17 cellular contexts compared by ENCODE assay signal in the genomic region with DNA sequence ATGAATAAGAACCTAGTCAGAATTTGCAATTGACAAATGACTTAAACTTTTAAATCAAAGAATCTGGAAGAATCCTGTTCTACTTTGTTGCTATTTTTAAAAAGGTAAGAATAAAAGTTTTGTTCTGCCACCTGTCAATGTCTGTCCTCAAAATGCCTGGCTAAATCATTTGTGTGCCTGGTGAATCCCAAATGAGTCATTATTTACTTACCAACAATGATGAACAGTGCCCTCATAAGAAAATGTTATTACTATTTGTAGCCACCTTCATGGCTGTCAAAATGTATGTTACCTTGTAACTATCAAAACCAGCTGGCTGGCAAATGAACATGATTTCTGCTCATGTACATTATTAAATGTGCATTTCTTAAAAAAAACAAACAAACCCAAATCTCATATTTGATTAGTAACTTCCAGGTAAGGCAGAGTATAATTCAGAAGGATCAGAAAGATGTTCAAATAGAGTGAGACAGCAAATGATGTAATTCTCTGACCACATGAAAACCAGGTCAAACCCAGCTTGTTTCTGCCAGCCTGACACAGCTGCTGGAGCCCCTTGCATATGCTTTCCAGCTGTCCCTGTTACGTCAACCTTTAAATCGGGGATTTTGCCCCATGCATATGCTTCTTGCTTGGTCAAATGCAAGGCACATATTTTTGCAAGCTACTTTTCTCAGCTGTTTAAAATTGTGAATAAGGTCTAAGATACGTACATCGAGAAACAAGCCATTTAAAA.
DNase-seq lines count a peak whose midpoint lies in the region; ATAC-seq and TF ChIP-seq lines count a peak whose summit lies in the region.
"Had no signal": no experiment of that assay in that cellular context is flagged by ENCODE, and none has a peak within 500 bp of the region (broad histone marks: within the 10 kb centered on the region; RNA-seq: fewer than 3 reads in every experiment).

No MANE protein-coding gene starts in this region.

- no peaks in the 10 kb centered on the region for H3K9me2 ChIP-seq in SK-N-SH

- no peaks in the 10 kb centered on the region for H3K36me3 ChIP-seq in BE2C
- H3K36me3 ChIP-seq in SK-N-SH (replicated peaks in 1 of 2; ENCODE audit: control insufficient read depth in 1 of 2, insufficient read depth in 2 of 2, low read length in 1 of 2): peaks cover 14 to 21% of the 10 kb centered on the region in 2 experiments
- no peaks in the 10 kb centered on the region for H3K36me3 ChIP-seq in endodermal cell (ENCODE audit: control insufficient read depth, insufficient read depth, low read length)

- CTCF ChIA-PET in SK-N-SH (lab: Yijun Ruan, JAX): interaction anchor here (1.1 to 1.6 kb wide), 4 partner anchors 26 to 265 kb away, joined by 3 to 4 read pairs (median 4); no protein-coding TSS in a partner anchor

- H3K4me3 Mint-ChIP-seq in endodermal cell: no peak overlapping the region
- H3K4me3 Mint-ChIP-seq: activated CD8-positive, alpha-beta T cell treated with anti-CD3 and anti-CD28 coated beads, Interleukin-2, amount 10 ng/mL, durations not matched to agents 7 days and 5 days; immature natural killer cell; mesothelial cell of epicardium; stimulated activated naive CD8-positive, alpha-beta T cell treated with anti-CD3 and anti-CD28 coated beads, Interleukin-15, amount 100 ng/mL, for 72 hours had no signal

- peak overlapping the region in 1 of 2 experiments; percentile 24; a peak in 2 of 4 replicates for H3K27ac ChIP-seq in SK-N-SH (ENCODE audit: low read depth in 2 of 2, low read length in 1 of 2)
- no peak overlapping the region for H3K27ac ChIP-seq in foreskin keratinocyte
- no peak overlapping the region for H3K27ac ChIP-seq in endodermal cell (ENCODE audit: low read depth, low read length)
- H3K27ac ChIP-seq: VCaP had no signal

- H3K27me3 Mint-ChIP-seq in endodermal cell (ENCODE audit: insufficient read depth): no peaks in the 10 kb centered on the region
- H3K27me3 Mint-ChIP-seq: stimulated activated naive CD8-positive, alpha-beta T cell treated with anti-CD3 and anti-CD28 coated beads, Interleukin-15, amount 100 ng/mL, for 72 hours had no signal

- peaks cover 3% of the 10 kb centered on the region; the same call in 1 of the 2 replicates for H3K4me1 ChIP-seq in BE2C
- H3K4me1 ChIP-seq in SK-N-SH (ENCODE audit: control insufficient read depth in 1 of 2, insufficient read depth in 2 of 2, low read depth in 1 of 2, low read length in 1 of 2): peaks cover 0 to 17% of the 10 kb centered on the region in 2 experiments; a peak in 2 of 4 replicates
- peaks cover 8% of the 10 kb centered on the region for H3K4me1 ChIP-seq in foreskin keratinocyte
- no peaks in the 10 kb centered on the region for H3K4me1 ChIP-seq in endodermal cell (ENCODE audit: control insufficient read depth, insufficient read depth, low read length)

- POLR2A ChIA-PET in SK-N-SH (lab: Yijun Ruan, JAX): no interaction called here

- peak in 1 of 2 experiments; percentile 66; a peak in 2 of 4 replicates for TF ChIP-seq EP300 in SK-N-SH (IDR thresholded peaks at IDR 0.05; ENCODE audit: borderline replicate concordance in 1 of 2, low read depth in 1 of 2, low read length in 1 of 2)

- H4K20me1 ChIP-seq in SK-N-SH (ENCODE audit: insufficient read depth): 0 out of 2 replicates have a peak, but pooled peaks cover 3% of the 10 kb centered on the region

- DNase-seq in BE2C (peak; percentile 36), HCEC 1CT (peak; percentile 79), SK-N-SH (peak; percentile 49), foreskin keratinocyte (peak in 1 of 2 donors; percentile 11), endodermal cell (no peak), hepatic stellate cell (ENCODE audit: low spot score) (no peak)
- DNase-seq: activated CD8-positive, alpha-beta T cell treated with anti-CD3 and anti-CD28 coated beads, Interleukin-2, amount 10 ng/mL, durations not matched to agents 7 days and 5 days; activated effector memory CD4-positive, alpha-beta T cell treated with anti-CD3 and anti-CD28 coated beads, Interleukin-2, amount 50 U/mL, for 16 hours; DMS79 treated with DMSO at 0.1 percent for 48 hours; foreskin melanocyte; immature natural killer cell; small intestine; stimulated activated naive CD8-positive, alpha-beta T cell treated with anti-CD3 and anti-CD28 coated beads, Interleukin-15, amount 100 ng/mL, for 72 hours had no signal

- H3K27ac Mint-ChIP-seq in endodermal cell: no peak overlapping the region
- H3K27ac Mint-ChIP-seq: activated CD8-positive, alpha-beta T cell treated with anti-CD3 and anti-CD28 coated beads, Interleukin-2, amount 10 ng/mL, durations not matched to agents 7 days and 5 days; immature natural killer cell; mesothelial cell of epicardium; stimulated activated naive CD8-positive, alpha-beta T cell treated with anti-CD3 and anti-CD28 coated beads, Interleukin-15, amount 100 ng/mL, for 72 hours had no signal

- no peak overlapping the region for H3K9ac ChIP-seq in SK-N-SH
- H3K9ac ChIP-seq in endodermal cell (ENCODE audit: extremely low read depth, low read length, poor library complexity, severe bottlenecking): no peak overlapping the region

- H3K9me3 ChIP-seq in BE2C (no peaks in the 10 kb centered on the region), SK-N-SH (no peaks in the 10 kb centered on the region), endodermal cell (ENCODE audit: control insufficient read depth, low read length) (no peaks in the 10 kb centered on the region)

- H3K4me3 ChIP-seq in BE2C (ENCODE audit: low read depth, low read length): no peak overlapping the region
- H3K4me3 ChIP-seq in SK-N-SH (ENCODE audit: low read depth in 2 of 2, low read length in 1 of 2): no peak overlapping the region
- H3K4me3 ChIP-seq in endodermal cell (ENCODE audit: low read length): no peak overlapping the region

- H2AFZ ChIP-seq in SK-N-SH (ENCODE audit: low read depth): no peak overlapping the region

- H3K9me3 Mint-ChIP-seq in endodermal cell: no peaks in the 10 kb centered on the region
- H3K9me3 Mint-ChIP-seq: mesothelial cell of epicardium; stimulated activated naive CD8-positive, alpha-beta T cell treated with anti-CD3 and anti-CD28 coated beads, Interleukin-15, amount 100 ng/mL, for 72 hours had no signal

- TF ChIP-seq CTCF in BE2C (IDR thresholded peaks at IDR 0.05; ENCODE audit: low read depth, low read length): no peak
- no peak for TF ChIP-seq CTCF in SK-N-SH (IDR thresholded peaks at IDR 0.05)
- no peak for TF ChIP-seq CTCF in foreskin keratinocyte (conservative IDR thresholded peaks at IDR 0.05)
- TF ChIP-seq CTCF in endodermal cell (conservative IDR thresholded peaks at IDR 0.05): no peak

- ATAC-seq in foreskin keratinocyte: peak; percentile 61
- ATAC-seq in GM21717 (IDR thresholded peaks at IDR 0.05; ENCODE audit: unreplicated experiment): no peak
- ATAC-seq in HG03469 (IDR thresholded peaks at IDR 0.05; ENCODE audit: unreplicated experiment): no peak
- ATAC-seq: activated CD8-positive, alpha-beta T cell treated with anti-CD3 and anti-CD28 coated beads, Interleukin-2, amount 10 ng/mL, durations not matched to agents 7 days and 5 days; stimulated activated naive CD8-positive, alpha-beta T cell treated with anti-CD3 and anti-CD28 coated beads, Interleukin-15, amount 100 ng/mL, for 72 hours had no signal

- H3K27me3 ChIP-seq in BE2C: no peaks in the 10 kb centered on the region
- H3K27me3 ChIP-seq in SK-N-SH (ENCODE audit: insufficient read depth): no peaks in the 10 kb centered on the region
- H3K27me3 ChIP-seq in foreskin keratinocyte: no peaks in the 10 kb centered on the region
- no peaks in the 10 kb centered on the region for H3K27me3 ChIP-seq in endodermal cell (ENCODE audit: control insufficient read depth, insufficient read depth, low read length, poor library complexity, severe bottlenecking)

- 75% methylated on average over 4 of the region's 4 CpGs for WGBS in SK-N-SH (ENCODE audit: low lambda C conversion rate)
- 92 to 95% methylated on average over 4 of the region's 4 CpGs for WGBS in endodermal cell (ENCODE audit: insufficient coverage in 1 of 2, insufficient read length in 1 of 2), 2 experiments

- H3K4me1 Mint-ChIP-seq in endodermal cell: no peaks in the 10 kb centered on the region
- H3K4me1 Mint-ChIP-seq: immature natural killer cell; stimulated activated naive CD8-positive, alpha-beta T cell treated with anti-CD3 and anti-CD28 coated beads, Interleukin-15, amount 100 ng/mL, for 72 hours had no signal

- peaks cover 73% of the 10 kb centered on the region for H3K79me2 ChIP-seq in SK-N-SH (ENCODE audit: insufficient read depth)

- H3K36me3 Mint-ChIP-seq in endodermal cell (ENCODE audit: low read depth): no peaks in the 10 kb centered on the region
- H3K36me3 Mint-ChIP-seq: immature natural killer cell, mesothelial cell of epicardium had no signal

- H3F3A ChIP-seq in SK-N-SH (replicated peaks; ENCODE audit: insufficient read depth): peaks cover 5% of the 10 kb centered on the region

- no peak overlapping the region for H3K4me2 ChIP-seq in SK-N-SH

- no peak for TF ChIP-seq RAD21 in SK-N-SH (IDR thresholded peaks at IDR 0.05; ENCODE audit: low read length)

TF ChIP-seq in SK-N-SH, 30 proteins besides CTCF, POLR2A, EP300 and RAD21 (continues in another document):
- TF ChIP-seq POLR2AphosphoS5 (IDR thresholded peaks at IDR 0.05; ENCODE audit: low read depth, low read length): 0 out of 2 replicates have a peak, but pooled peaks have one; percentile 14
- no peak for TF ChIP-seq GABPA (IDR thresholded peaks at IDR 0.05; ENCODE audit: low read depth)
- no peak for TF ChIP-seq SIN3A (IDR thresholded peaks at IDR 0.05; ENCODE audit: borderline replicate concordance, low read depth, low read length)
- TF ChIP-seq RCOR1 (IDR thresholded peaks at IDR 0.05; ENCODE audit: low read length): 0 out of 2 replicates have a peak, but pooled peaks have one; percentile 6
- TF ChIP-seq MXI1 (IDR thresholded peaks at IDR 0.05; ENCODE audit: low read depth, low read length): no peak
- TF ChIP-seq, protein P1, sequence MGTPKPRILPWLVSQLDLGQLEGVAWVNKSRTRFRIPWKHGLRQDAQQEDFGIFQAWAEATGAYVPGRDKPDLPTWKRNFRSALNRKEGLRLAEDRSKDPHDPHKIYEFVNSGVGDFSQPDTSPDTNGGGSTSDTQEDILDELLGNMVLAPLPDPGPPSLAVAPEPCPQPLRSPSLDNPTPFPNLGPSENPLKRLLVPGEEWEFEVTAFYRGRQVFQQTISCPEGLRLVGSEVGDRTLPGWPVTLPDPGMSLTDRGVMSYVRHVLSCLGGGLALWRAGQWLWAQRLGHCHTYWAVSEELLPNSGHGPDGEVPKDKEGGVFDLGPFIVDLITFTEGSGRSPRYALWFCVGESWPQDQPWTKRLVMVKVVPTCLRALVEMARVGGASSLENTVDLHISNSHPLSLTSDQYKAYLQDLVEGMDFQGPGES (IDR thresholded peaks at IDR 0.05; ENCODE audit: low read depth, low read length): no peak
- TF ChIP-seq EZH2phosphoT487 (IDR thresholded peaks at IDR 0.05; ENCODE audit: borderline replicate concordance, low read depth): no peak
- no peak for TF ChIP-seq NRF1 (IDR thresholded peaks at IDR 0.05; ENCODE audit: low read depth, low read length)
- TF ChIP-seq TEAD4 (IDR thresholded peaks at IDR 0.05; ENCODE audit: borderline replicate concordance, insufficient read depth): no peak
- 0 out of 2 replicates have a peak, but pooled peaks have one; percentile 16 for TF ChIP-seq JUND (IDR thresholded peaks at IDR 0.05)

Comparison
In these comparisons a context has a peak if more than half of its experiments do, and no peak if none do; other contexts are left out.
1. DNase-seq: peak in BE2C (single experiment), HCEC 1CT (single experiment) and SK-N-SH (single experiment); none in endodermal cell (single experiment) and hepatic stellate cell (single experiment).